Comparison of ENCODE assay signal across 10 cellular contexts in genomic region chr2:190863946-190864345, GRCh38. TPM values are rescaled to one million over a fixed set of nuclear protein-coding genes. Genes with fewer than 3 reads are reported as not detected.
DNase-seq lines count a peak whose midpoint lies in the region; ATAC-seq, FAIRE-seq and TF ChIP-seq lines count a peak whose summit lies in the region.
"Had no signal": no experiment of that assay in that cellular context is flagged by ENCODE, and none has a peak within 500 bp of the region (broad histone marks: within the 10 kb centered on the region; RNA-seq: fewer than 3 reads in every experiment).

No MANE protein-coding gene starts in this region.

- H3K4me3 ChIP-seq in AG10803 (ENCODE audit: low read length): no peak overlapping the region

- FAIRE-seq in RCC 7860 (lab: Jason Lieb, UNC): no peak

- TF ChIP-seq CTCF in AG10803 (conservative IDR thresholded peaks at IDR 0.05; ENCODE audit: low read length) (no peak), GM10266 (IDR thresholded peaks at IDR 0.05; ENCODE audit: control insufficient read depth, insufficient read depth, low read depth, missing control alignments) (no peak)

- intact Hi-C loops in left colon (cut with DNase I, micrococcal nuclease): no loop called here

- peak; percentile 88 for ATAC-seq in left colon

- DNase-seq in AG10803 (ENCODE audit: low read depth): peak; percentile 58
- DNase-seq in NCI-H128 (lab: John Stamatoyannopoulos, UW; ENCODE audit: unreplicated experiment): peak; percentile 64
- DNase-seq in NCI-H774 (lab: John Stamatoyannopoulos, UW): peak; percentile 92
- DNase-seq in left colon: peak in 1 of 2 donors; percentile 23
- no peak for DNase-seq in GM10266 (ENCODE audit: extremely low spot score)
- no peak for DNase-seq in HT-29 (ENCODE audit: low spot score)
- DNase-seq in RCC 7860 (ENCODE audit: low spot score): no peak
- DNase-seq in SW 1271 (lab: John Stamatoyannopoulos, UW): no peak
- DNase-seq: activated CD4-positive, alpha-beta T cell treated with anti-CD3 and anti-CD28 coated beads, Interleukin-2, amount 10 ng/mL, durations not matched to agents 7 days and 5 days; effector CD4-positive, alpha-beta T cell had no signal

RNA-seq across cellular contexts. Expression of gene GLS, which starts 16.7 kb away (rescaled TPM):
- total RNA-seq in left colon: 10 to 100 TPM; 51.3 to 63.3 TPM
- 25.2 and 27.7 TPM in 2 replicates for total RNA-seq in HT-29 (2014; rRNA removed; shearing (Covaris generic))

Comparison
In these comparisons a context has a peak if more than half of its experiments do, and no peak if none do; other contexts are left out.
1. DNase-seq: peak in AG10803 (single experiment), NCI-H128 (single experiment) and NCI-H774 (single experiment); none in GM10266 (single experiment), HT-29 (single experiment), RCC 7860 (single experiment) and SW 1271 (0 of 2).